In the genomic region with DNA sequence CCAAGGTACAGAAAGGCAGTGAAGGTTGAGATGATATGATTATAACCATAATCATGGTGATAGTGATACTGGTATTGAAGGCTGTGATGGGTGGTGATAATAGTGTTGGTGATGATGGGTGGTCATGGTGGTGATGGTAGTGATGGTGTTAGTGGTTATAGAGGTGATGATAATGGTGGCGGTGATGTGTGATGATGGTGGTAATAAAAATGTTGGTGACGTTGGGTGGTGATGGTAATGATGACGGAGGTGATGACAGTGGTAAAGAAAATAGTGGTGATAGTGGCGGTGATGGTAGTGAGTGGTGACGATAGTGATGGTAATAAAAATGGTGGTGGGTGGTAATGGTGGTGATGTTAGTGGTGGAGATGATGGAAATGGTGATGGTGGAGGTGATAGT, we compare ENCODE assay signal across 19 cellular contexts.
DNase-seq lines count a peak whose midpoint lies in the region; ATAC-seq, FAIRE-seq and TF ChIP-seq lines count a peak whose summit lies in the region.
"Had no signal": no experiment of that assay in that cellular context is flagged by ENCODE, and none has a peak within 500 bp of the region (broad histone marks: within the 10 kb centered on the region; RNA-seq: fewer than 3 reads in every experiment).

No MANE protein-coding gene starts in this region.

- H3K4me3 Mint-ChIP-seq in activated T-cell treated with anti-CD3 and anti-CD28 coated beads, Interleukin-2, amount 50 U/mL, for 24 hours, result no peak overlapping the region
- peak overlapping the region in 2 of 3 experiments; percentile 15 to 40 for H3K4me3 Mint-ChIP-seq in nephron
- H3K4me3 Mint-ChIP-seq: stimulated activated memory B cell treated with anti-CD40 and anti-IgM and Interleukin-4, amounts not matched to agents 10 μg/mL and 1 μg/mL and 100 μg/mL, for 72 hours had no signal

- no peak for DNase-seq in activated T-cell treated with anti-CD3 and anti-CD28 coated beads, Interleukin-2, amount 50 U/mL, for 24 hours
- no peak for DNase-seq in activated T-cell treated with anti-CD3 and anti-CD28 coated beads for 4 hours
- DNase-seq in bronchial epithelial cell (ENCODE audit: low read depth), result no peak
- DNase-seq: activated CD4-positive, alpha-beta T cell treated with anti-CD3 and anti-CD28 coated beads for 48 hours; activated naive CD4-positive, alpha-beta T cell treated with anti-CD3 and anti-CD28 coated beads, Interleukin-2, amount 50 U/mL, for 16 hours; effector CD4-positive, alpha-beta T cell; erythroblast; foreskin fibroblast; left colon; NCI-H146; NCI-H510A; ovary; SHP77 had no signal

- H3K27ac Mint-ChIP-seq in activated T-cell treated with anti-CD3 and anti-CD28 coated beads, Interleukin-2, amount 50 U/mL, for 24 hours, result peak overlapping the region; percentile 45
- H3K27ac Mint-ChIP-seq in nephron, result peak overlapping the region in 1 of 3 experiments; percentile 40
- H3K27ac Mint-ChIP-seq: stimulated activated memory B cell treated with anti-CD40 and anti-IgM and Interleukin-4, amounts not matched to agents 10 μg/mL and 1 μg/mL and 100 μg/mL, for 72 hours had no signal

- no peaks in the 10 kb centered on the region for H3K27me3 ChIP-seq in bronchial epithelial cell (ENCODE audit: control insufficient read depth, insufficient read depth, low read length)
- H3K27me3 ChIP-seq: ovary had no signal

- H3K36me3 ChIP-seq in HEK293 (ENCODE audit: control insufficient read depth in 2 of 2, insufficient read depth in 1 of 2, low read length in 2 of 2) (no peaks in the 10 kb centered on the region), bronchial epithelial cell (ENCODE audit: control insufficient read depth, insufficient read depth, low read length) (no peaks in the 10 kb centered on the region)
- H3K36me3 ChIP-seq: ovary had no signal

- H3K4me3 ChIP-seq in HEK293 (ENCODE audit: low read depth, low read length) (no peak overlapping the region), bronchial epithelial cell (ENCODE audit: low read depth, low read length) (no peak overlapping the region)
- H3K4me3 ChIP-seq: ovary had no signal

- TF ChIP-seq CTCF in HEK293 (tag by site-specific recombination; IDR thresholded peaks at IDR 0.05) (no peak), bronchial epithelial cell (IDR thresholded peaks at IDR 0.05; ENCODE audit: insufficient read depth, low read length, severe bottlenecking) (no peak), nephron (IDR thresholded peaks at IDR 0.05; ENCODE audit: unreplicated experiment in 3 of 3) (no peak)

- H3K9me3 Mint-ChIP-seq in activated T-cell treated with anti-CD3 and anti-CD28 coated beads, Interleukin-2, amount 50 U/mL, for 24 hours, result peaks cover 6% of the 10 kb centered on the region
- peaks cover 14% of the 10 kb centered on the region for H3K9me3 Mint-ChIP-seq in nephron

- CTCF ChIA-PET in HEK293 (lab: Yijun Ruan, JAX), result no interaction called here

- H3K36me3 Mint-ChIP-seq in activated T-cell treated with anti-CD3 and anti-CD28 coated beads, Interleukin-2, amount 50 U/mL, for 24 hours (ENCODE audit: low read depth), result no peaks in the 10 kb centered on the region
- peaks cover 9% of the 10 kb centered on the region for H3K36me3 Mint-ChIP-seq in nephron (ENCODE audit: low read depth)

- FAIRE-seq in bronchial epithelial cell (lab: Jason Lieb, UNC), result peak; percentile 75

- peaks cover 18% of the 10 kb centered on the region for H3K27me3 Mint-ChIP-seq in activated T-cell treated with anti-CD3 and anti-CD28 coated beads, Interleukin-2, amount 50 U/mL, for 24 hours
- H3K27me3 Mint-ChIP-seq in nephron (ENCODE audit: low read depth), result peaks cover 40% of the 10 kb centered on the region
- H3K27me3 Mint-ChIP-seq: stimulated activated memory B cell treated with anti-CD40 and anti-IgM and Interleukin-4, amounts not matched to agents 10 μg/mL and 1 μg/mL and 100 μg/mL, for 72 hours had no signal

- POLR2A ChIA-PET in HEK293 (lab: Yijun Ruan, JAX), result no interaction called here

- H3K4me1 Mint-ChIP-seq in activated T-cell treated with anti-CD3 and anti-CD28 coated beads, Interleukin-2, amount 50 U/mL, for 24 hours (ENCODE audit: low read depth), result peaks cover 3% of the 10 kb centered on the region
- H3K4me1 Mint-ChIP-seq in nephron, result peaks cover 7% of the 10 kb centered on the region
- H3K4me1 Mint-ChIP-seq: stimulated activated memory B cell treated with anti-CD40 and anti-IgM and Interleukin-4, amounts not matched to agents 10 μg/mL and 1 μg/mL and 100 μg/mL, for 72 hours had no signal

- H3K9me3 ChIP-seq in HEK293 (ENCODE audit: control insufficient read depth, insufficient read depth, low read depth, low read length), result no peaks in the 10 kb centered on the region
- H3K9me3 ChIP-seq: ovary had no signal

- no peak overlapping the region for H3K27ac ChIP-seq in HEK293 (ENCODE audit: extremely low read depth, low read depth, low read length)
- H3K27ac ChIP-seq: ovary had no signal

- no peaks in the 10 kb centered on the region for H3K4me1 ChIP-seq in HEK293 (ENCODE audit: control insufficient read depth, insufficient read depth, low read length)

- ATAC-seq in GM18870 (IDR thresholded peaks at IDR 0.05; ENCODE audit: unreplicated experiment) (no peak), HG03108 (IDR thresholded peaks at IDR 0.05; ENCODE audit: unreplicated experiment) (no peak), HG02938 (IDR thresholded peaks at IDR 0.05; ENCODE audit: unreplicated experiment) (no peak)
- ATAC-seq: left colon; stimulated activated memory B cell treated with anti-CD40 and anti-IgM and Interleukin-4, amounts not matched to agents 10 μg/mL and 1 μg/mL and 100 μg/mL, for 72 hours had no signal

TF ChIP-seq in HEK293, 187 proteins besides CTCF, POLR2A, EP300 and RAD21:
- TF ChIP-seq ZNF785 (tag by site-specific recombination; IDR thresholded peaks at IDR 0.05), result 0 out of 2 replicates have a peak, but pooled peaks have one; percentile 13
- TF ChIP-seq, protein P1, sequence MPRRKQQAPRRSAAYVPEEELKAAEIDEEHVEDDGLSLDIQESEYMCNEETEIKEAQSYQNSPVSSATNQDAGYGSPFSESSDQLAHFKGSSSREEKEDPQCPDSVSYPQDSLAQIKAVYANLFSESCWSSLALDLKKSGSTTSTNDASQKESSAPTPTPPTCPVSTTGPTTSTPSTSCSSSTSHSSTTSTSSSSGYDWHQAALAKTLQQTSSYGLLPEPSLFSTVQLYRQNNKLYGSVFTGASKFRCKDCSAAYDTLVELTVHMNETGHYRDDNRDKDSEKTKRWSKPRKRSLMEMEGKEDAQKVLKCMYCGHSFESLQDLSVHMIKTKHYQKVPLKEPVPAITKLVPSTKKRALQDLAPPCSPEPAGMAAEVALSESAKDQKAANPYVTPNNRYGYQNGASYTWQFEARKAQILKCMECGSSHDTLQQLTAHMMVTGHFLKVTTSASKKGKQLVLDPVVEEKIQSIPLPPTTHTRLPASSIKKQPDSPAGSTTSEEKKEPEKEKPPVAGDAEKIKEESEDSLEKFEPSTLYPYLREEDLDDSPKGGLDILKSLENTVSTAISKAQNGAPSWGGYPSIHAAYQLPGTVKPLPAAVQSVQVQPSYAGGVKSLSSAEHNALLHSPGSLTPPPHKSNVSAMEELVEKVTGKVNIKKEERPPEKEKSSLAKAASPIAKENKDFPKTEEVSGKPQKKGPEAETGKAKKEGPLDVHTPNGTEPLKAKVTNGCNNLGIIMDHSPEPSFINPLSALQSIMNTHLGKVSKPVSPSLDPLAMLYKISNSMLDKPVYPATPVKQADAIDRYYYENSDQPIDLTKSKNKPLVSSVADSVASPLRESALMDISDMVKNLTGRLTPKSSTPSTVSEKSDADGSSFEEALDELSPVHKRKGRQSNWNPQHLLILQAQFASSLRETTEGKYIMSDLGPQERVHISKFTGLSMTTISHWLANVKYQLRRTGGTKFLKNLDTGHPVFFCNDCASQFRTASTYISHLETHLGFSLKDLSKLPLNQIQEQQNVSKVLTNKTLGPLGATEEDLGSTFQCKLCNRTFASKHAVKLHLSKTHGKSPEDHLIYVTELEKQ (tag by site-specific recombination; IDR thresholded peaks at IDR 0.05; ENCODE audit: borderline replicate concordance), result no peak
- 0 out of 2 replicates have a peak, but pooled peaks have one; percentile 57 for TF ChIP-seq ZNF48 (tag by site-specific recombination; IDR thresholded peaks at IDR 0.05)
